Comparison of ENCODE assay signal across 9 cellular contexts in the genomic region with DNA sequence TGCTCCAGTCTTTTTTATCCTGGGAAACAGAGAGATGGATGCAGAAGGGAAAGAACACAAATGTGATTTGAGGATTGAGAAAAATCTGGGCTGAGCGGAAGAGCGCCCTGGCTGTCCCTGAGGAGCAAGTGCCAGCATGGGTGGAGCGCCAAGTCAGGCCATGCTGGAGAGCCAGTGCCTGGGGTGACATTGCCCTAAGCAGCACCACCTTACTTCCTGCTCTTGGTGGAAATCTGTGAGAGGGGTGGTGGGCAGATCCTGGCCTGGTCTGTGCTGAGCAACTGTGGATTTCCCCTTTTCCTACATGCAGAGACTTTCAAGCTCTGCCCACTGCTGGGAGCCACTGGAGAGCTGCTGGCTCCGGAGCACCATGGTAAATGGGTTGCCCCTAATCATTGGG. TPM values are rescaled to one million over a fixed set of nuclear protein-coding genes. Genes with fewer than 3 reads are reported as not detected.
DNase-seq lines count a peak whose midpoint lies in the region; ATAC-seq and TF ChIP-seq lines count a peak whose summit lies in the region.
"Had no signal": no experiment of that assay in that cellular context is flagged by ENCODE, and none has a peak within 500 bp of the region (broad histone marks: within the 10 kb centered on the region; RNA-seq: fewer than 3 reads in every experiment).

No MANE protein-coding gene starts in this region.

- ATAC-seq in CD4-positive, CD25-positive, alpha-beta regulatory T cell (ENCODE audit: low read depth in 2 of 2): no peak
- ATAC-seq in PC-3 (0 out of 2 replicates have a peak, but pooled peaks have one; percentile 18), GM18498 (IDR thresholded peaks at IDR 0.05; ENCODE audit: unreplicated experiment) (no peak)

- H3K9ac ChIP-seq in PC-3 (ENCODE audit: low read length) (no peak overlapping the region), neuronal stem cell (ENCODE audit: low read depth, low read length, poor library complexity) (no peak overlapping the region)

- peak overlapping the region; percentile 68 for H2BK120ac ChIP-seq in neuronal stem cell (ENCODE audit: low read depth, low read length)

- no peak overlapping the region for H3K4me3 ChIP-seq in CD4-positive, CD25-positive, alpha-beta regulatory T cell (ENCODE audit: low read depth, low read length)
- no peak overlapping the region for H3K4me3 ChIP-seq in PC-3 (ENCODE audit: low read length)
- H3K4me3 ChIP-seq in neuronal stem cell (ENCODE audit: low read length in 2 of 2): no peak overlapping the region

- no peak overlapping the region for H2BK12ac ChIP-seq in neuronal stem cell (ENCODE audit: low read length)

- H3K4me2 ChIP-seq in PC-3 (ENCODE audit: low read length) (peak overlapping the region; percentile 61), neuronal stem cell (ENCODE audit: insufficient read depth, low read length, poor library complexity, severe bottlenecking) (no peak overlapping the region)

- no peaks in the 10 kb centered on the region for H4K20me1 ChIP-seq in PC-3 (ENCODE audit: low read length)

- no peak for DNase-seq in CD4-positive, CD25-positive, alpha-beta regulatory T cell
- DNase-seq in PC-3: no peak
- no peak for DNase-seq in endothelial cell (ENCODE audit: low spot score)
- DNase-seq in neuronal stem cell (ENCODE audit: low spot score): no peak
- no peak for DNase-seq in NCI-H1436 (lab: John Stamatoyannopoulos, UW)
- no peak for DNase-seq in LoVo (ENCODE audit: low spot score)
- DNase-seq in NCI-H1105 (lab: John Stamatoyannopoulos, UW): no peak
- DNase-seq: occipital lobe had no signal

- no peaks in the 10 kb centered on the region for H3K79me2 ChIP-seq in PC-3 (ENCODE audit: low read length)

- no peak for TF ChIP-seq CTCF in PC-3 (conservative IDR thresholded peaks at IDR 0.05; ENCODE audit: low read depth, low read length)
- TF ChIP-seq CTCF in endothelial cell (IDR thresholded peaks at IDR 0.05; ENCODE audit: unreplicated experiment): no peak

- CTCF ChIA-PET in PC-3 (lab: Charles Lee): no interaction called here

- no peak overlapping the region for H2BK5ac ChIP-seq in neuronal stem cell (ENCODE audit: low read length)

- H3K23ac ChIP-seq in neuronal stem cell (ENCODE audit: low read depth, low read length, poor library complexity): no peak overlapping the region

- H3K36me3 Mint-ChIP-seq in CD4-positive, CD25-positive, alpha-beta regulatory T cell: no peaks in the 10 kb centered on the region
- peaks cover 5% of the 10 kb centered on the region for H3K36me3 Mint-ChIP-seq in endothelial cell (ENCODE audit: low read depth, unreplicated experiment)

- H4K91ac ChIP-seq in neuronal stem cell (ENCODE audit: low read depth, low read length, poor library complexity): no peak overlapping the region

- H3F3A ChIP-seq in PC-3 (ENCODE audit: low read length, unreplicated experiment): no peaks in the 10 kb centered on the region

- no peaks in the 10 kb centered on the region for H3K27me3 Mint-ChIP-seq in CD4-positive, CD25-positive, alpha-beta regulatory T cell
- H3K27me3 Mint-ChIP-seq in endothelial cell (ENCODE audit: unreplicated experiment): peaks cover 9% of the 10 kb centered on the region

- intact Hi-C loops in PC-3 (cut with micrococcal nuclease): no loop called here

- H3K27me3 ChIP-seq in CD4-positive, CD25-positive, alpha-beta regulatory T cell (ENCODE audit: control insufficient read depth, insufficient read depth, low read length): no peaks in the 10 kb centered on the region
- H3K27me3 ChIP-seq in PC-3 (ENCODE audit: low read length): no peaks in the 10 kb centered on the region
- no peaks in the 10 kb centered on the region for H3K27me3 ChIP-seq in neuronal stem cell (ENCODE audit: control insufficient read depth in 3 of 3, insufficient read depth in 3 of 3, low read depth in 1 of 3, low read length in 3 of 3)

- H3K27ac ChIP-seq in CD4-positive, CD25-positive, alpha-beta regulatory T cell (ENCODE audit: insufficient read depth, low read length, poor library complexity, severe bottlenecking): no peak overlapping the region
- H3K27ac ChIP-seq in PC-3 (ENCODE audit: low read length) (peak overlapping the region; percentile 49), neuronal stem cell (replicated peaks; ENCODE audit: low read length) (no peak overlapping the region)

- POLR2A ChIA-PET in PC-3 (lab: Charles Lee; ENCODE audit: unreplicated experiment): interaction anchor here (0.6 kb wide), 1 partner anchor 19 kb away, joined by 3 read pairs; no protein-coding TSS in a partner anchor

- H3K4me1 ChIP-seq in CD4-positive, CD25-positive, alpha-beta regulatory T cell (ENCODE audit: control insufficient read depth, insufficient read depth, low read length, poor library complexity, severe bottlenecking): peaks cover 10% of the 10 kb centered on the region
- H3K4me1 ChIP-seq in PC-3 (ENCODE audit: insufficient read depth, low read length) (peaks cover 39% of the 10 kb centered on the region), neuronal stem cell (ENCODE audit: control insufficient read depth in 2 of 2, insufficient read depth in 1 of 2, low read depth in 1 of 2, low read length in 2 of 2) (peaks cover 6 to 9% of the 10 kb centered on the region in 2 donors)

- no TSS peak for BruUV-seq in PC-3 (replicated peaks; lab: Mats Ljungman, UMichigan)

- no peak overlapping the region for H3K4me3 Mint-ChIP-seq in CD4-positive, CD25-positive, alpha-beta regulatory T cell
- H3K4me3 Mint-ChIP-seq in endothelial cell (ENCODE audit: unreplicated experiment): peak overlapping the region; percentile 38

- no peaks in the 10 kb centered on the region for H3K9me2 ChIP-seq in PC-3 (replicated peaks; ENCODE audit: low read length)

- peak overlapping the region; percentile 91 for H3K18ac ChIP-seq in neuronal stem cell (ENCODE audit: low read length)

- no peak overlapping the region for H3K14ac ChIP-seq in neuronal stem cell (ENCODE audit: low read length)

- peaks cover 6 to 61% (median 27%) of the 10 kb centered on the region in 4 donors for H3K4me1 Mint-ChIP-seq in CD4-positive, CD25-positive, alpha-beta regulatory T cell
- H3K4me1 Mint-ChIP-seq in endothelial cell (ENCODE audit: unreplicated experiment): peaks cover 36% of the 10 kb centered on the region

- H3K4ac ChIP-seq in neuronal stem cell (ENCODE audit: low read length): no peak overlapping the region

- no peaks in the 10 kb centered on the region for H3K36me3 ChIP-seq in CD4-positive, CD25-positive, alpha-beta regulatory T cell (ENCODE audit: control insufficient read depth, insufficient read depth, low read length)
- H3K36me3 ChIP-seq in PC-3 (ENCODE audit: low read depth, low read length) (no peaks in the 10 kb centered on the region), neuronal stem cell (replicated peaks in 1 of 2; ENCODE audit: control insufficient read depth in 2 of 2, insufficient read depth in 2 of 2, low read length in 2 of 2) (no peaks in the 10 kb centered on the region)

- no peaks in the 10 kb centered on the region for H3K9me3 ChIP-seq in CD4-positive, CD25-positive, alpha-beta regulatory T cell (ENCODE audit: control insufficient read depth in 2 of 2, low read length in 2 of 2)
- no peaks in the 10 kb centered on the region for H3K9me3 ChIP-seq in PC-3 (ENCODE audit: low read length)
- H3K9me3 ChIP-seq in neuronal stem cell (replicated peaks in 1 of 2; ENCODE audit: control insufficient read depth in 2 of 2, insufficient read depth in 1 of 2, low read depth in 1 of 2, low read length in 2 of 2): no peaks in the 10 kb centered on the region

- H3K79me1 ChIP-seq in neuronal stem cell (ENCODE audit: low read depth, low read length): no peaks in the 10 kb centered on the region

- H2AK5ac ChIP-seq in neuronal stem cell (ENCODE audit: low read depth, low read length): no peak overlapping the region

- H3K27ac Mint-ChIP-seq in CD4-positive, CD25-positive, alpha-beta regulatory T cell: peak overlapping the region in 2 of 3 donors; percentile 64 to 88
- no peak overlapping the region for H3K27ac Mint-ChIP-seq in endothelial cell (ENCODE audit: unreplicated experiment)

- no CpG with 5 or more reads among the region's 4 CpGs for WGBS in neuronal stem cell (ENCODE audit: extremely low coverage in 2 of 2, insufficient read length in 2 of 2, insufficient replicate concordance in 1 of 2), 2 donors

- H2AFZ ChIP-seq in PC-3 (ENCODE audit: low read length) (peak overlapping the region; percentile 81), neuronal stem cell (ENCODE audit: low read length) (peak overlapping the region; percentile 70)

- no peaks in the 10 kb centered on the region for H3K9me3 Mint-ChIP-seq in CD4-positive, CD25-positive, alpha-beta regulatory T cell
- H3K9me3 Mint-ChIP-seq in endothelial cell (ENCODE audit: unreplicated experiment): no peaks in the 10 kb centered on the region

- H4K8ac ChIP-seq in neuronal stem cell (ENCODE audit: low read depth, low read length): no peak overlapping the region

- H2BK15ac ChIP-seq in neuronal stem cell (ENCODE audit: low read length): peak overlapping the region; percentile 53

RNA-seq across cellular contexts. Expression of a gene that starts 36.9 kb away (rescaled TPM):
- 403 TPM for total RNA-seq in CD4-positive, CD25-positive, alpha-beta regulatory T cell
- polyA plus RNA-seq in CD4-positive, CD25-positive, alpha-beta regulatory T cell: 100 to 1,000 TPM in 1 of 4 donors, 10 to 100 TPM in 3; 62.1 to 123 (median 76.6) TPM
- 68.9 and 94.2 TPM in 2 replicates for total RNA-seq in PC-3 (2014; rRNA removed)
- 32.4 TPM for total RNA-seq in endothelial cell (ENCODE audit: unreplicated experiment)
- 58.0 TPM for polyA plus RNA-seq in neuronal stem cell (2013, experiment 1 of 2)
- 58.6 TPM for polyA plus RNA-seq in neuronal stem cell (2013, experiment 2 of 2)

RNA-seq across cellular contexts. Expression of a gene that starts 44.1 kb away (rescaled TPM):
- 40.2 TPM for total RNA-seq in CD4-positive, CD25-positive, alpha-beta regulatory T cell
- polyA plus RNA-seq in CD4-positive, CD25-positive, alpha-beta regulatory T cell: 10 to 100 TPM; 17.8 to 24.4 (median 19.9) TPM
- total RNA-seq in PC-3 (2014; rRNA removed): 25.7 and 30.9 TPM in 2 replicates
- 20.5 TPM for total RNA-seq in endothelial cell (ENCODE audit: unreplicated experiment)
- polyA plus RNA-seq in neuronal stem cell (2013, experiment 1 of 2): 10.8 TPM
- 10.2 TPM for polyA plus RNA-seq in neuronal stem cell (2013, experiment 2 of 2)
